In genomic region chr21:17602874-17603273, GRCh38 we compare ENCODE assay signal across 17 cellular contexts. TPM values are rescaled to one million over a fixed set of nuclear protein-coding genes. Genes with fewer than 3 reads are reported as not detected.
A peak's percentile ranks its signal among the peaks of the same experiment; 100 is the strongest.
DNase-seq lines count a peak whose midpoint lies in the region; ATAC-seq and TF ChIP-seq lines count a peak whose summit lies in the region.
"Had no signal": no experiment of that assay in that cellular context is flagged by ENCODE, and none has a peak within 500 bp of the region (broad histone marks: within the 10 kb centered on the region; RNA-seq: fewer than 3 reads in every experiment).

No MANE protein-coding gene starts in this region.

- no peak for ATAC-seq in left lobe of liver
- ATAC-seq in GM21786 (IDR thresholded peaks at IDR 0.05; ENCODE audit: unreplicated experiment), result no peak

- no peaks in the 10 kb centered on the region for H3F3A ChIP-seq in GM23248 (ENCODE audit: insufficient read depth)

- H3K27me3 ChIP-seq in GM23248 (replicated peaks; ENCODE audit: insufficient read depth), result no peaks in the 10 kb centered on the region
- H3K27me3 ChIP-seq in mammary epithelial cell (ENCODE audit: insufficient read depth, low read length), result no peaks in the 10 kb centered on the region

- CTCF ChIA-PET in mammary epithelial cell (lab: Charles Lee; ENCODE audit: low non-redundant PET), result no interaction called here

- DNase-seq in GM23248, result peak; percentile 17
- peak; percentile 27 for DNase-seq in NCI-H69 (lab: John Stamatoyannopoulos, UW)
- DNase-seq in mammary epithelial cell, result peak; percentile 27
- peak; percentile 24 for DNase-seq in non-pigmented ciliary epithelial cell (ENCODE audit: low read depth)
- no peak for DNase-seq in SHP77 treated with DMSO at 0.1 percent for 48 hours (lab: John Stamatoyannopoulos, UW)
- no peak for DNase-seq in left lobe of liver (ENCODE audit: low spot score)
- DNase-seq: activated CD8-positive, alpha-beta memory T cell treated with anti-CD3 and anti-CD28 coated beads, Interleukin-2, amount 50 U/mL, for 4 hours; activated naive CD4-positive, alpha-beta T cell treated with anti-CD3 and anti-CD28 coated beads, Interleukin-2, amount 50 U/mL, for 16 hours; DMS53; effector memory CD4-positive, alpha-beta T cell; NCI-H2029; NCI-H526 treated with DMSO at 0.1 percent for 48 hours; substantia nigra; SW 1271; WERI-Rb-1 had no signal

- no TSS peak for BruUV-seq in mammary epithelial cell (replicated peaks; lab: Mats Ljungman, UMichigan)

- intact Hi-C loops in mammary epithelial cell (cut with micrococcal nuclease), result no loop called here

- no peaks in the 10 kb centered on the region for H3K9me2 ChIP-seq in GM23248 (ENCODE audit: insufficient read depth)

- dilution Hi-C loops in mammary epithelial cell (cut with HindIII; ENCODE audit: low sequenced_read_pairs), result no loop called here

- H3K9ac ChIP-seq in GM23248 (no peak overlapping the region), mammary epithelial cell (ENCODE audit: insufficient read depth, low read length) (no peak overlapping the region)

- H3K4me2 ChIP-seq in GM23248 (ENCODE audit: unreplicated experiment) (no peak overlapping the region), mammary epithelial cell (ENCODE audit: insufficient read depth, low read depth, low read length) (no peak overlapping the region)

- H3K9me3 ChIP-seq in GM23248 (ENCODE audit: low read depth), result no peaks in the 10 kb centered on the region
- no peaks in the 10 kb centered on the region for H3K9me3 ChIP-seq in mammary epithelial cell (replicated peaks; ENCODE audit: insufficient read depth, low read length)

- H2AFZ ChIP-seq in GM23248 (no peak overlapping the region), mammary epithelial cell (ENCODE audit: low read depth, low read length) (no peak overlapping the region)

- H3K4me1 ChIP-seq in GM23248 (ENCODE audit: insufficient read depth) (no peaks in the 10 kb centered on the region), mammary epithelial cell (ENCODE audit: insufficient read depth, low read length) (peaks cover 15% of the 10 kb centered on the region)

- peaks cover 37% of the 10 kb centered on the region for H3K36me3 ChIP-seq in GM23248 (ENCODE audit: low read depth)
- peaks cover 69% of the 10 kb centered on the region for H3K36me3 ChIP-seq in mammary epithelial cell (ENCODE audit: insufficient read depth, low read length)

- H4K20me1 ChIP-seq in GM23248 (ENCODE audit: insufficient read depth) (no peaks in the 10 kb centered on the region), mammary epithelial cell (ENCODE audit: insufficient read depth, low read length) (no peaks in the 10 kb centered on the region)

- H3K4me3 ChIP-seq in GM23248, result no peak overlapping the region
- no peak overlapping the region for H3K4me3 ChIP-seq in mammary epithelial cell (replicated peaks in 1 of 3; ENCODE audit: insufficient read depth in 1 of 3, low read depth in 2 of 3, low read length in 3 of 3)

- peaks cover 42% of the 10 kb centered on the region for H3K79me2 ChIP-seq in GM23248 (ENCODE audit: insufficient read depth)
- H3K79me2 ChIP-seq in mammary epithelial cell (ENCODE audit: insufficient read depth, low read length), result peaks cover 80% of the 10 kb centered on the region

- H3K27ac ChIP-seq in GM23248, result no peak overlapping the region
- H3K27ac ChIP-seq in mammary epithelial cell (ENCODE audit: insufficient read depth, low read depth, low read length), result no peak overlapping the region
- H3K27ac ChIP-seq: C4-2B, WERI-Rb-1 had no signal

- WGBS in GM23248 (ENCODE audit: low coverage in 1 of 2, low lambda C conversion rate in 2 of 2, missing lambda C conversion rate in 2 of 2), 2 experiments, result 95 to 99% methylated on average over 3 of the region's 3 CpGs
- 85% methylated on average over 3 of the region's 3 CpGs for WGBS in mammary epithelial cell (ENCODE audit: low coverage, missing lambda C conversion rate)

- in situ Hi-C loops in GM23248 (cut with MboI), result no loop called here
- in situ Hi-C loops in mammary epithelial cell (cut with MboI; ENCODE audit: low sequenced_read_pairs in 2 of 2), result no loop called here

- no peak for TF ChIP-seq CTCF in mammary epithelial cell (conservative IDR thresholded peaks at IDR 0.05 in 1 of 2, IDR thresholded peaks at IDR 0.05 in 1 of 2; ENCODE audit: extremely low read depth in 1 of 2, insufficient read depth in 1 of 2, low read depth in 1 of 2, low read length in 2 of 2)

RNA-seq across cellular contexts. Expression of gene BTG3, which starts 9.8 kb away (rescaled TPM):
- total RNA-seq in GM23248 (2014; rRNA removed; shearing (Covaris generic)), result 15.6 and 22.8 TPM in 2 replicates
- 43.7 and 44.4 TPM in 2 replicates for polyA plus RNA-seq in GM23248 (2016; fragmentation: Nextera tagmentation; extraction: Ambion mirVana)
- total RNA-seq in mammary epithelial cell, result 10 to 100 TPM; 27.7 to 82.1 TPM
- 57.6 TPM for polyA plus RNA-seq in mammary epithelial cell
- 13.7 TPM for polyA minus RNA-seq in mammary epithelial cell
- 1.3 TPM for total RNA-seq in left lobe of liver

Comparison
In these comparisons a context has a peak if more than half of its experiments do, and no peak if none do; other contexts are left out.
1. DNase-seq: peak in GM23248 (single experiment), NCI-H69 (single experiment), mammary epithelial cell (single experiment) and non-pigmented ciliary epithelial cell (single experiment); none in SHP77 treated with DMSO at 0.1 percent for 48 hours (single experiment) and left lobe of liver (single experiment).